In genomic region chr2:35468271-35468670, GRCh38 we compare ENCODE assay signal across 23 cellular contexts.
"Had no signal": no experiment of that assay in that cellular context is flagged by ENCODE, and none has a peak within 500 bp of the region (broad histone marks: within the 10 kb centered on the region; RNA-seq: fewer than 3 reads in every experiment).

No MANE protein-coding gene starts in this region.

- H3K27ac Mint-ChIP-seq: activated CD8-positive, alpha-beta T cell treated with anti-CD3 and anti-CD28 coated beads for 36 hours; activated naive CD8-positive, alpha-beta T cell; natural killer cell; progenitor cell of endocrine pancreas; WTC11 had no signal

- ATAC-seq: activated CD8-positive, alpha-beta T cell treated with anti-CD3 and anti-CD28 coated beads for 36 hours; mucosa of descending colon; natural killer cell; right cardiac atrium; WTC11 had no signal

- DNase-seq: activated CD4-positive, alpha-beta T cell treated with anti-CD3 and anti-CD28 coated beads for 48 hours; activated CD8-positive, alpha-beta memory T cell treated with anti-CD3 and anti-CD28 coated beads, Interleukin-2, amount 50 U/mL, for 4 hours; activated CD8-positive, alpha-beta T cell treated with anti-CD3 and anti-CD28 coated beads for 36 hours; activated effector memory CD4-positive, alpha-beta T cell treated with anti-CD3 and anti-CD28 coated beads, Interleukin-2, amount 50 U/mL, for 16 hours; activated T-cell treated with anti-CD3 and anti-CD28 coated beads, Interleukin-2, amount 50 U/mL, for 48 hours; amygdala; dorsolateral prefrontal cortex; glutamatergic neuron; left ventricle myocardium inferior; mucosa of descending colon; natural killer cell; occipital lobe; right cardiac atrium; small intestine; stimulated activated CD4-positive, alpha-beta T cell treated with anti-CD3 and anti-CD28 coated beads, Interleukin-4, amount 100 ng/mL, for 4 hours; stimulated activated CD8-positive, alpha-beta memory T cell treated with anti-CD3 and anti-CD28 coated beads, Interleukin-4, amount 100 ng/mL, for 48 hours; stimulated activated naive CD4-positive, alpha-beta T cell treated with Interleukin-2 at 50 U/mL for 16 hours; T-helper 2 cell; transverse colon had no signal

- H3K27me3 Mint-ChIP-seq: activated CD8-positive, alpha-beta T cell treated with anti-CD3 and anti-CD28 coated beads for 36 hours; activated naive CD8-positive, alpha-beta T cell; progenitor cell of endocrine pancreas had no signal

- H3K4me3 ChIP-seq: dorsolateral prefrontal cortex, left ventricle myocardium inferior, mucosa of descending colon, transverse colon, vagina had no signal

- H3K9me3 Mint-ChIP-seq: activated CD8-positive, alpha-beta T cell treated with anti-CD3 and anti-CD28 coated beads for 36 hours had no signal

- H3K4me1 Mint-ChIP-seq: natural killer cell had no signal

- H3K4me3 Mint-ChIP-seq: activated CD8-positive, alpha-beta T cell treated with anti-CD3 and anti-CD28 coated beads for 36 hours; activated naive CD8-positive, alpha-beta T cell; natural killer cell; WTC11 had no signal

- H3K36me3 Mint-ChIP-seq: activated naive CD8-positive, alpha-beta T cell; natural killer cell; WTC11 had no signal
